ENCODE assay signal across 8 cellular contexts in the genomic region with DNA sequence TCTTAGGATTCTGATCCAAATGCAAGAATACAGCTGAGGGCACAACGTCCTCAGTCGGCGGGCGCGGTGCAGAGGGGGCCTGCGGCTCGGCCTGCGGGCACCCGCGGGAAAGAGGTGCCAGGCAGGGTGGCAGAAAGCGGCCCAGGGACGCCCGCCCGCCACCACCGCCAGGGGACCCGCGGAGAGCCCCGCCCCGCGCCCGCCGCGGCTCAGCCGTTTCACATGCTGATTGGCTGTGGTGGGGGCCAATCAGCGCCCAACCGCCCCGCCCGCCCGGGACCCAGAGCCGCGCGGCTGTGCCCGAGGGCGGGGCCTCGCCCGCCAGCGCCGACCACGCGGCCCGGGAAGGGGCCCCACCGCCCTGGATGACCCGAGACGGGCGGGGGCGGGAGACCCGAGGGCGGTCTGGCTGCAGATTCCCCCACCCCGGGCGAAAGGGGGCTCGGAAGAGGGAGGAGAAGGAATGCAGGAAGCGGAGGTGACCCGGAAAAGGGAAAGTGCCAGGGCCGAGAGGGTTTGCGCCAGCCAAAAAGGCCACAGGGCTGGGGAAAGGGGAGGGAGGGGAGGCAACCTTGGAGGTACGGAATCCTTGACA. TPM values are rescaled to one million over a fixed set of nuclear protein-coding genes. Genes with fewer than 3 reads are reported as not detected.
DNase-seq lines count a peak whose midpoint lies in the region; ATAC-seq and TF ChIP-seq lines count a peak whose summit lies in the region.

No MANE protein-coding gene starts in this region.

- intact Hi-C loops in esophagus muscularis mucosa (cut with DNase I), result loop anchor here (10.0 kb wide), 3 partner anchors 137 to 317 kb away; no protein-coding TSS in a partner anchor

- under 1% methylated on average over 28 of the region's 56 CpGs for WGBS in esophagus muscularis mucosa

- peak overlapping the region; percentile 96 for H3K27ac Mint-ChIP-seq in stimulated activated effector memory CD8-positive, alpha-beta T cell treated with anti-CD3 and anti-CD28 coated beads, Interleukin-12 subunit alpha, Interleukin-12 subunit beta, amount 100 ng/mL, for 72 hours

- H3K4me1 ChIP-seq in esophagus muscularis mucosa, result peaks cover 66 to 87% (median 78%) of the 10 kb centered on the region in 4 donors

- peak overlapping the region; percentile 94 to 96 (median 94) for H3K27ac ChIP-seq in esophagus muscularis mucosa (replicated peaks in 1 of 4)

- no peaks in the 10 kb centered on the region for H3K9me3 Mint-ChIP-seq in stimulated activated effector memory CD8-positive, alpha-beta T cell treated with anti-CD3 and anti-CD28 coated beads, Interleukin-12 subunit alpha, Interleukin-12 subunit beta, amount 100 ng/mL, for 72 hours

- TF ChIP-seq CTCF in esophagus muscularis mucosa (IDR thresholded peaks at IDR 0.05), result peak; percentile 36 to 64 (median 52)

- no peaks in the 10 kb centered on the region for H3K9me3 ChIP-seq in esophagus muscularis mucosa

- peak; percentile 71 for TF ChIP-seq POLR2A in esophagus muscularis mucosa (IDR thresholded peaks at IDR 0.05; ENCODE audit: low read depth)

- peak overlapping the region; percentile 70 to 95 (median 86) for H3K4me3 ChIP-seq in esophagus muscularis mucosa

- peak overlapping the region; percentile 87 for H3K4me3 Mint-ChIP-seq in stimulated activated effector memory CD8-positive, alpha-beta T cell treated with anti-CD3 and anti-CD28 coated beads, Interleukin-12 subunit alpha, Interleukin-12 subunit beta, amount 100 ng/mL, for 72 hours

- no peaks in the 10 kb centered on the region for H3K27me3 ChIP-seq in esophagus muscularis mucosa

- peaks cover 13% of the 10 kb centered on the region for H3K4me1 Mint-ChIP-seq in stimulated activated effector memory CD8-positive, alpha-beta T cell treated with anti-CD3 and anti-CD28 coated beads, Interleukin-12 subunit alpha, Interleukin-12 subunit beta, amount 100 ng/mL, for 72 hours

- H3K36me3 Mint-ChIP-seq in stimulated activated effector memory CD8-positive, alpha-beta T cell treated with anti-CD3 and anti-CD28 coated beads, Interleukin-12 subunit alpha, Interleukin-12 subunit beta, amount 100 ng/mL, for 72 hours, result peaks cover 7% of the 10 kb centered on the region

- DNase-seq in DMS53 (lab: John Stamatoyannopoulos, UW), result peak; percentile 93
- DNase-seq in HuH-7 (ENCODE audit: low spot score), result peak; percentile 84
- peak; percentile 85 for DNase-seq in OCI-M1 (lab: John Stamatoyannopoulos, UW)
- DNase-seq in activated T-cell treated with anti-CD3 and anti-CD28 coated beads, Interleukin-2, amount 50 U/mL, for 48 hours, result peak; percentile 91 to 94
- no peak for DNase-seq in esophagus muscularis mucosa (ENCODE audit: extremely low spot score)
- DNase-seq in myocyte (ENCODE audit: low read depth), result peak; percentile 90
- peak; percentile 87 to 91 for DNase-seq in stimulated activated effector memory CD8-positive, alpha-beta T cell treated with anti-CD3 and anti-CD28 coated beads, Interleukin-12 subunit alpha, Interleukin-12 subunit beta, amount 100 ng/mL, for 72 hours (ENCODE audit: low spot score in 2 of 2)

- no peak for TF ChIP-seq EP300 in esophagus muscularis mucosa (IDR thresholded peaks at IDR 0.05)

- H3K36me3 ChIP-seq in esophagus muscularis mucosa, result peaks cover 0 to 6% (median 2%) of the 10 kb centered on the region in 4 donors

- ATAC-seq in GM21528 (IDR thresholded peaks at IDR 0.05; ENCODE audit: low FRiP score, unreplicated experiment), result peak; percentile 99
- peak; percentile 98 for ATAC-seq in stimulated activated effector memory CD8-positive, alpha-beta T cell treated with anti-CD3 and anti-CD28 coated beads, Interleukin-12 subunit alpha, Interleukin-12 subunit beta, amount 100 ng/mL, for 72 hours

RNA-seq across cellular contexts. Expression of a gene that starts 8.0 kb away (rescaled TPM):
- total RNA-seq in esophagus muscularis mucosa, result 10 to 100 TPM; 27.8 to 47.6 (median 32.8) TPM
- 32.3 and 38.1 TPM in 2 replicates for total RNA-seq in myocyte
- polyA plus RNA-seq in myocyte (2012), result 11.7 TPM

RNA-seq across cellular contexts. Expression of a gene that starts 44.3 kb away (rescaled TPM):
- total RNA-seq in esophagus muscularis mucosa, result 10 to 100 TPM; 18.3 to 24.9 (median 22.2) TPM
- 9.9 and 10.8 TPM in 2 replicates for total RNA-seq in myocyte
- 16.1 TPM for polyA plus RNA-seq in myocyte (2012)
